ENCODE assay signal across 8 cellular contexts in the genomic region with DNA sequence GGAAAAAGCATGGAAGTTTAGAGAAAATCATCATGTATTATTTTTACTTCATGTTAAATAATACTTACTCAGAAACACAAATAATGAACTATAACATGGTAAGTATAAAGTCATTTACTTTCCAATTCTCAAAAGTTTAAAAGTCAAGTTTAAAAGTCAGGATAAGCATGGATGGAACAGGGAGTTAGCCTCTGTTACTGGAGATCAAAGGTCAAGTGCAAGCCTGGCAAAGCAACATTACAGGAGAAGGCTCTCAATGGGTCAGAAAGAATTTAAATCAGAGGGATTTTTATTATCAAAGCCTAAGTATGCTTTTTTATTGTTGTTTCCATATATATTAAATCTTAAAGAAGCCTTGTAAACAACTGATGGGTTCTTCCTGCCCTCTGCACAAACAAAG.
"Had no signal": no experiment of that assay in that cellular context is flagged by ENCODE, and none has a peak within 500 bp of the region (broad histone marks: within the 10 kb centered on the region; RNA-seq: fewer than 3 reads in every experiment).

No MANE protein-coding gene starts in this region.

- H3K27ac Mint-ChIP-seq: GM23338 had no signal

- DNase-seq: H9, HCEC 1CT, IMR-90 had no signal

- ATAC-seq: GM23338, K562 had no signal

- FAIRE-seq: H1, H54, HTR-8/SVneo, K562 had no signal

- H3K4me3 Mint-ChIP-seq: GM23338, H9 had no signal

- H3K4me1 Mint-ChIP-seq: GM23338, H9 had no signal

- H3K9me3 Mint-ChIP-seq: GM23338, H9 had no signal

- H3K4me3 ChIP-seq: GM23338, K562 had no signal
